8 cellular contexts compared by ENCODE assay signal in genomic region chr22:38753894-38754246, GRCh38. TPM values are rescaled to one million over a fixed set of nuclear protein-coding genes. Genes with fewer than 3 reads are reported as not detected.
DNase-seq lines count a peak whose midpoint lies in the region; ATAC-seq and TF ChIP-seq lines count a peak whose summit lies in the region.

No MANE protein-coding gene starts in this region.

- H3K4me2 ChIP-seq in IMR-90 (ENCODE audit: low read depth, low read length), result peak overlapping the region; percentile 95
- peak overlapping the region; percentile 99 for H3K4me2 ChIP-seq in mammary epithelial cell (ENCODE audit: insufficient read depth, low read depth, low read length)

- H3K4me3 Mint-ChIP-seq in naive thymus-derived CD8-positive, alpha-beta T cell, result peak overlapping the region; percentile 94 to 100 (median 99)

- no peak for TF ChIP-seq CTCF in AG04449 (IDR thresholded peaks at IDR 0.05; ENCODE audit: insufficient read depth, low read length, missing control alignments)
- TF ChIP-seq CTCF in IMR-90 (conservative IDR thresholded peaks at IDR 0.05; ENCODE audit: low read depth, low read length), result no peak
- no peak for TF ChIP-seq CTCF in mammary epithelial cell (conservative IDR thresholded peaks at IDR 0.05 in 1 of 2, IDR thresholded peaks at IDR 0.05 in 1 of 2; ENCODE audit: extremely low read depth in 1 of 2, insufficient read depth in 1 of 2, low read depth in 1 of 2, low read length in 2 of 2)

- in situ Hi-C loops in IMR-90 (cut with MboI; ENCODE audit: low sequenced_read_pairs), result no loop called here
- in situ Hi-C loops in mammary epithelial cell (cut with MboI; ENCODE audit: low sequenced_read_pairs in 2 of 2), result loop anchor here in 1 of 2 donors (25.0 kb wide), 2 partner anchors 258 to 558 kb away; partner anchors contain the start of genes APOBEC3C, APOBEC3D and RPL3

- peak overlapping the region; percentile 95 to 98 for H4K8ac ChIP-seq in IMR-90 (ENCODE audit: low read depth in 2 of 2, low read length in 2 of 2)

- H2AFZ ChIP-seq in IMR-90 (replicated peaks; ENCODE audit: low read length, poor library complexity), result peak overlapping the region; percentile 74
- peak overlapping the region; percentile 71 for H2AFZ ChIP-seq in mammary epithelial cell (ENCODE audit: low read depth, low read length)

- H3K4me1 ChIP-seq in IMR-90 (ENCODE audit: control insufficient read depth, insufficient read depth, low read length) (peaks cover 9% of the 10 kb centered on the region), mammary epithelial cell (ENCODE audit: insufficient read depth, low read length) (peaks cover 49% of the 10 kb centered on the region)

- H2AK5ac ChIP-seq in IMR-90 (ENCODE audit: low read depth, low read length), result peak overlapping the region; percentile 51

- dilution Hi-C loops in IMR-90 (cut with HindIII; ENCODE audit: low sequenced_read_pairs, unreplicated experiment), result no loop called here
- dilution Hi-C loops in mammary epithelial cell (cut with HindIII; ENCODE audit: low sequenced_read_pairs), result no loop called here

- H3K27me3 ChIP-seq in IMR-90 (ENCODE audit: control insufficient read depth, insufficient read depth, low read length) (no peaks in the 10 kb centered on the region), mammary epithelial cell (ENCODE audit: insufficient read depth, low read length) (no peaks in the 10 kb centered on the region)

- TF ChIP-seq POLR2A in IMR-90 (IDR thresholded peaks at IDR 0.05; ENCODE audit: low read depth, low read length), result no peak

- peak overlapping the region; percentile 17 for H4K5ac ChIP-seq in IMR-90 (ENCODE audit: low read depth, low read length)

- H3K79me2 ChIP-seq in mammary epithelial cell (ENCODE audit: insufficient read depth, low read length), result peaks cover 26% of the 10 kb centered on the region

- H3K4me1 Mint-ChIP-seq in naive thymus-derived CD8-positive, alpha-beta T cell, result peaks cover 42 to 83% (median 71%) of the 10 kb centered on the region in 4 donors

- H2BK15ac ChIP-seq in IMR-90 (ENCODE audit: low read depth, low read length), result peak overlapping the region; percentile 87; the same call in 1 of the 3 replicates

- H3K18ac ChIP-seq in IMR-90 (ENCODE audit: low read depth, low read length), result peak overlapping the region; percentile 2; the same call in 1 of the 2 replicates

- peak overlapping the region; percentile 27; the same call in 1 of the 2 replicates for H2BK20ac ChIP-seq in IMR-90 (ENCODE audit: low read depth, low read length)

- H3K27ac Mint-ChIP-seq in naive thymus-derived CD8-positive, alpha-beta T cell, result peak overlapping the region; percentile 96 to 100 (median 99)

- no peaks in the 10 kb centered on the region for H3K27me3 Mint-ChIP-seq in naive thymus-derived CD8-positive, alpha-beta T cell

- peak overlapping the region; percentile 68; the same call in 1 of the 2 replicates for H3K56ac ChIP-seq in IMR-90 (ENCODE audit: extremely low read depth, insufficient read depth, low read length)

- H4K20me1 ChIP-seq in IMR-90 (ENCODE audit: insufficient read depth, low read length) (peaks cover 4% of the 10 kb centered on the region; the same call in 1 of the 2 replicates), mammary epithelial cell (ENCODE audit: insufficient read depth, low read length) (no peaks in the 10 kb centered on the region)

- peak overlapping the region; percentile 73 for H3K23ac ChIP-seq in IMR-90 (ENCODE audit: low read depth, low read length)

- POLR2A ChIA-PET in AG04449 (lab: Yijun Ruan, JAX) (no interaction called here), IMR-90 (lab: Charles Lee; ENCODE audit: unreplicated experiment) (no interaction called here)
- POLR2A ChIA-PET in naive thymus-derived CD8-positive, alpha-beta T cell (lab: Charles Lee), result interaction anchor here (1.2 to 37.2 kb wide), 7 partner anchors 1 to 90 kb away, joined by 4 to 1495 read pairs (median 19); partner anchors contain the start of genes GTPBP1, NPTXR, SUN2 and TOMM22

- H3K4me3 ChIP-seq in AG04449 (ENCODE audit: low read depth, low read length) (peak overlapping the region; percentile 67), IMR-90 (ENCODE audit: insufficient read depth, low read depth, low read length) (no peak overlapping the region), mammary epithelial cell (replicated peaks in 1 of 3; ENCODE audit: insufficient read depth in 1 of 3, low read depth in 2 of 3, low read length in 3 of 3) (peak overlapping the region in 1 of 3 experiments; percentile 55)

- peak overlapping the region; percentile 87 for H3K14ac ChIP-seq in IMR-90 (replicated peaks; ENCODE audit: low read depth, low read length)

- H3K9me1 ChIP-seq in IMR-90 (ENCODE audit: insufficient read depth, low read length), result peaks cover 14% of the 10 kb centered on the region

- no peak for TF ChIP-seq RAD21 in IMR-90 (IDR thresholded peaks at IDR 0.05; ENCODE audit: low read length)

- peak overlapping the region; percentile 88 for H3K4ac ChIP-seq in IMR-90 (ENCODE audit: low read depth, low read length)

- peaks cover 17 to 66% of the 10 kb centered on the region in 2 experiments for H3K79me1 ChIP-seq in IMR-90 (ENCODE audit: low read depth in 1 of 2, low read length in 2 of 2)

- DNase-seq in AG04449 (ENCODE audit: low read depth, low spot score) (no peak), IMR-90 (no peak), mammary epithelial cell (no peak), amygdala (lab: John Stamatoyannopoulos, UW) (no peak)
- peak in 1 of 10 donors; percentile 37 for DNase-seq in naive thymus-derived CD8-positive, alpha-beta T cell
- no peak for DNase-seq in central memory CD4-positive, alpha-beta T cell

- ATAC-seq in IMR-90 (ENCODE audit: low read depth) (no peak), GM21825 (IDR thresholded peaks at IDR 0.05; ENCODE audit: unreplicated experiment) (no peak), HG02852 (IDR thresholded peaks at IDR 0.05; ENCODE audit: unreplicated experiment) (no peak)
- no peak for ATAC-seq in naive thymus-derived CD8-positive, alpha-beta T cell

- H4K91ac ChIP-seq in IMR-90 (ENCODE audit: insufficient read depth, low read depth, low read length), result peak overlapping the region; percentile 97

- no peaks in the 10 kb centered on the region for H3K9me3 Mint-ChIP-seq in naive thymus-derived CD8-positive, alpha-beta T cell

- peak overlapping the region; percentile 48 for H2BK120ac ChIP-seq in IMR-90 (ENCODE audit: low read depth, low read length)

- CTCF ChIA-PET in AG04449 (lab: Yijun Ruan, JAX) (interaction anchor here (1.0 to 15.1 kb wide), 2 partner anchors 12 to 13 kb away, joined by 4 to 159 read pairs; no protein-coding TSS in a partner anchor), IMR-90 (lab: Yijun Ruan, JAX) (no interaction called here), mammary epithelial cell (lab: Charles Lee; ENCODE audit: low non-redundant PET) (no interaction called here)

- peak overlapping the region; percentile 25 for H2BK5ac ChIP-seq in IMR-90 (ENCODE audit: low read depth, low read length, poor library complexity, severe bottlenecking)

- H3K9ac ChIP-seq in IMR-90 (ENCODE audit: low read depth, low read length), result peak overlapping the region; percentile 85
- no peak overlapping the region for H3K9ac ChIP-seq in mammary epithelial cell (ENCODE audit: insufficient read depth, low read length)

- H3K27ac ChIP-seq in IMR-90 (ENCODE audit: insufficient read depth, low read length) (peak overlapping the region; percentile 94), mammary epithelial cell (ENCODE audit: insufficient read depth, low read depth, low read length) (no peak overlapping the region)

- peaks cover 36% of the 10 kb centered on the region for H3K36me3 ChIP-seq in IMR-90 (ENCODE audit: control insufficient read depth, insufficient read depth, low read length)
- H3K36me3 ChIP-seq in mammary epithelial cell (ENCODE audit: insufficient read depth, low read length), result peaks cover 15% of the 10 kb centered on the region

- intact Hi-C loops in IMR-90 (cut with micrococcal nuclease) (no loop called here), mammary epithelial cell (cut with micrococcal nuclease) (loop anchor here (10.0 kb wide), 1 partner anchor 561 kb away; the partner anchor contains the start of gene RPL3)

- H3K36me3 Mint-ChIP-seq in naive thymus-derived CD8-positive, alpha-beta T cell, result peaks cover 15 to 57% (median 36%) of the 10 kb centered on the region in 3 donors

- H2AK9ac ChIP-seq in IMR-90 (replicated peaks; ENCODE audit: low read depth, low read length, poor library complexity), result peak overlapping the region; percentile 85

- H3K9me3 ChIP-seq in IMR-90 (ENCODE audit: control insufficient read depth, insufficient read depth, low read length) (no peaks in the 10 kb centered on the region), mammary epithelial cell (replicated peaks; ENCODE audit: insufficient read depth, low read length) (no peaks in the 10 kb centered on the region)

- no TSS peak for BruUV-seq in IMR-90 (replicated peaks; lab: Mats Ljungman, UMichigan)
- no TSS peak for BruUV-seq in mammary epithelial cell (replicated peaks; lab: Mats Ljungman, UMichigan)

- WGBS in IMR-90 (ENCODE audit: extremely low coverage in 2 of 2, insufficient read length in 1 of 2), 2 experiments, result 17% methylated on average over 1 of the region's 5 CpGs; no CpG with 5 or more reads in 1 of the 2 experiments
- 36% methylated on average over 5 of the region's 5 CpGs for WGBS in mammary epithelial cell (ENCODE audit: low coverage, missing lambda C conversion rate)

RNA-seq across cellular contexts. Expression of gene SUN2, which starts 1.9 kb away (rescaled TPM):
- total RNA-seq in IMR-90 (2012; rRNA removed) (25.6 and 27.8 TPM in 2 replicates), mammary epithelial cell (100 to 1,000 TPM in 1 of 2 donors, 10 to 100 TPM in 1; 70.3 to 106 TPM)
- polyA plus RNA-seq in IMR-90 (2012; rRNA removed) (50.0 and 57.3 TPM in 2 replicates), mammary epithelial cell (39.1 TPM)
- 42.6 and 49.1 TPM in 2 replicates for polyA plus RNA-seq in IMR-90 (2012; cell fraction: cytosol; rRNA removed)
- polyA plus RNA-seq in IMR-90 (2012; cell fraction: nucleus; rRNA removed; ENCODE audit: low replicate concordance), result 32.0 and 72.8 TPM in 2 replicates
- 142 TPM for polyA minus RNA-seq in mammary epithelial cell
- 1,000 to 10,000 TPM; 1,061 to 1,073 TPM for total RNA-seq in naive thymus-derived CD8-positive, alpha-beta T cell
- polyA plus RNA-seq in naive thymus-derived CD8-positive, alpha-beta T cell, result 100 to 1,000 TPM; 491 to 802 (median 518) TPM

RNA-seq across cellular contexts. Expression of gene DNAL4, which starts 40.1 kb away (rescaled TPM):
- 6.1 and 6.9 TPM in 2 replicates for total RNA-seq in IMR-90 (2012; rRNA removed)
- polyA plus RNA-seq in IMR-90 (2012; rRNA removed), result 12.1 and 14.2 TPM in 2 replicates
- 14.7 and 19.4 TPM in 2 replicates for polyA plus RNA-seq in IMR-90 (2012; cell fraction: cytosol; rRNA removed)
- 7.3 and 9.3 TPM in 2 replicates for polyA plus RNA-seq in IMR-90 (2012; cell fraction: nucleus; rRNA removed; ENCODE audit: low replicate concordance)
- 10 to 100 TPM; 12.6 to 13.5 TPM for total RNA-seq in mammary epithelial cell
- 11.4 TPM for polyA plus RNA-seq in mammary epithelial cell
- polyA minus RNA-seq in mammary epithelial cell, result 3.4 TPM
- total RNA-seq in naive thymus-derived CD8-positive, alpha-beta T cell, result 10 to 100 TPM in 1 of 2 experiments, 1 to 10 TPM in 1; 9.3 to 11.5 TPM
- 10 to 100 TPM; 11.2 to 14.7 (median 13.1) TPM for polyA plus RNA-seq in naive thymus-derived CD8-positive, alpha-beta T cell

RNA-seq across cellular contexts. Expression of gene GTPBP1, which starts 48.1 kb away (rescaled TPM):
- total RNA-seq in IMR-90 (2012; rRNA removed), result 12.4 and 21.4 TPM in 2 replicates
- 24.9 and 29.5 TPM in 2 replicates for polyA plus RNA-seq in IMR-90 (2012; rRNA removed)
- polyA plus RNA-seq in IMR-90 (2012; cell fraction: cytosol; rRNA removed), result 11.2 and 16.9 TPM in 2 replicates
- 63.4 and 70.2 TPM in 2 replicates for polyA plus RNA-seq in IMR-90 (2012; cell fraction: nucleus; rRNA removed; ENCODE audit: low replicate concordance)
- total RNA-seq in mammary epithelial cell, result 10 to 100 TPM; 23.0 to 47.4 TPM
- 20.1 TPM for polyA plus RNA-seq in mammary epithelial cell
- 33.3 TPM for polyA minus RNA-seq in mammary epithelial cell
- 10 to 100 TPM; 64.6 to 73.3 TPM for total RNA-seq in naive thymus-derived CD8-positive, alpha-beta T cell
- polyA plus RNA-seq in naive thymus-derived CD8-positive, alpha-beta T cell, result 10 to 100 TPM; 17.2 to 29.3 (median 22.6) TPM

RNA-seq across cellular contexts. Expression of gene JOSD1, which starts 53.1 kb away (rescaled TPM):
- 32.5 and 35.8 TPM in 2 replicates for total RNA-seq in IMR-90 (2012; rRNA removed)
- polyA plus RNA-seq in IMR-90 (2012; rRNA removed), result 28.2 and 30.2 TPM in 2 replicates
- 16.3 and 22.1 TPM in 2 replicates for polyA plus RNA-seq in IMR-90 (2012; cell fraction: cytosol; rRNA removed)
- polyA plus RNA-seq in IMR-90 (2012; cell fraction: nucleus; rRNA removed; ENCODE audit: low replicate concordance), result 36.9 and 86.4 TPM in 2 replicates
- total RNA-seq in mammary epithelial cell, result 10 to 100 TPM; 51.5 to 64.5 TPM
- 42.8 TPM for polyA plus RNA-seq in mammary epithelial cell
- 68.6 TPM for polyA minus RNA-seq in mammary epithelial cell
- total RNA-seq in naive thymus-derived CD8-positive, alpha-beta T cell, result 10 to 100 TPM; 50.5 to 52.6 TPM
- 1 to 10 TPM; 6.7 to 8.2 (median 7.8) TPM for polyA plus RNA-seq in naive thymus-derived CD8-positive, alpha-beta T cell

Comparison
In these comparisons a context has a peak if more than half of its experiments do, and no peak if none do; other contexts are left out.
1. RNA of gene SUN2, which starts 1.9 kb away (total RNA-seq): 1,061 to 1,073 TPM in naive thymus-derived CD8-positive, alpha-beta T cell; 70.3 to 106 TPM in mammary epithelial cell and 25.6 to 27.8 TPM in IMR-90; every median in the first group is over 4 times any median in the second.